In genomic region chr2:54545700-54546450, GRCh38 we compare ENCODE assay signal across 11 cellular contexts.
DNase-seq lines count a peak whose midpoint lies in the region; ATAC-seq and FAIRE-seq lines count a peak whose summit lies in the region.
"Had no signal": no experiment of that assay in that cellular context is flagged by ENCODE, and none has a peak within 500 bp of the region (broad histone marks: within the 10 kb centered on the region; RNA-seq: fewer than 3 reads in every experiment).

No MANE protein-coding gene starts in this region.

- ATAC-seq in GM21737 (IDR thresholded peaks at IDR 0.05; ENCODE audit: unreplicated experiment), result peak; percentile 60
- ATAC-seq in GM21526 (IDR thresholded peaks at IDR 0.05; ENCODE audit: low FRiP score, unreplicated experiment), result no peak
- ATAC-seq: naive thymus-derived CD8-positive, alpha-beta T cell had no signal

- in situ Hi-C loops in Caki2 (cut with HindIII; ENCODE audit: low pct_unique_long_range_greater_than_20kb, low sequenced_read_pairs), result no loop called here

- FAIRE-seq in RCC 7860 (lab: Jason Lieb, UNC), result peak; percentile 96

- DNase-seq in Caki2 (ENCODE audit: low read depth) (peak; percentile 95), RCC 7860 (ENCODE audit: low spot score) (peak; percentile 97), kidney glomerular epithelial cell (lab: John Stamatoyannopoulos, UW) (peak; percentile 90), NCI-H748 (lab: John Stamatoyannopoulos, UW; ENCODE audit: unreplicated experiment) (no peak), OCI-M2 (lab: John Stamatoyannopoulos, UW; ENCODE audit: unreplicated experiment) (no peak)
- DNase-seq in stimulated activated CD4-positive, alpha-beta T cell treated with anti-CD3 and anti-CD28 coated beads, Interleukin-4, amount 100 ng/mL, for 4 hours, result no peak
- DNase-seq: DND-41; naive thymus-derived CD8-positive, alpha-beta T cell; T-helper 1 cell had no signal

Comparison
In these comparisons a context has a peak if more than half of its experiments do, and no peak if none do; other contexts are left out.
1. DNase-seq: peak in Caki2 (single experiment), RCC 7860 (single experiment) and kidney glomerular epithelial cell (single experiment); none in NCI-H748 (single experiment), OCI-M2 (single experiment) and stimulated activated CD4-positive, alpha-beta T cell treated with anti-CD3 and anti-CD28 coated beads, Interleukin-4, amount 100 ng/mL, for 4 hours (0 of 2).